In genomic region chr15:72923304-72923703, GRCh38 we compare ENCODE assay signal across 16 cellular contexts.
DNase-seq lines count a peak whose midpoint lies in the region; ATAC-seq and TF ChIP-seq lines count a peak whose summit lies in the region.
"Had no signal": no experiment of that assay in that cellular context is flagged by ENCODE, and none has a peak within 500 bp of the region (broad histone marks: within the 10 kb centered on the region; RNA-seq: fewer than 3 reads in every experiment).

No MANE protein-coding gene starts in this region.

- H3K9me3 ChIP-seq in H9 (ENCODE audit: control insufficient read depth, low read depth, low read length) (no peaks in the 10 kb centered on the region), WERI-Rb-1 (ENCODE audit: severe bottlenecking) (no peaks in the 10 kb centered on the region), lower lobe of right lung (no peaks in the 10 kb centered on the region)

- no peak overlapping the region for H2AK5ac ChIP-seq in H9 (ENCODE audit: insufficient read length, low read length)

- H3K4me1 Mint-ChIP-seq in H9: no peaks in the 10 kb centered on the region

- H3K27me3 ChIP-seq in H9 (ENCODE audit: insufficient read depth, low read length) (no peaks in the 10 kb centered on the region), WERI-Rb-1 (ENCODE audit: insufficient read depth, low read depth, severe bottlenecking) (no peaks in the 10 kb centered on the region), lower lobe of right lung (ENCODE audit: low read depth) (no peaks in the 10 kb centered on the region)

- DNase-seq in ACHN (peak; percentile 14), H9 (peak; percentile 53), WERI-Rb-1 (peak; percentile 30), iPS-NIHi7 (ENCODE audit: extremely low spot score) (peak; percentile 60), GDM1 (lab: John Stamatoyannopoulos, UW) (no peak), Ammon's horn (ENCODE audit: low spot score) (no peak), lower lobe of right lung (no peak)
- DNase-seq: Calu3; CD4-positive, CD25-positive, alpha-beta regulatory T cell; NCI-H146; NCI-H2081 treated with DMSO at 0.1 percent for 48 hours; NCI-H2227 treated with DMSO at 0.1 percent for 48 hours; NCI-H524 treated with DMSO at 0.1 percent for 48 hours; PC-3 had no signal

- H3K79me2 ChIP-seq in H9 (ENCODE audit: insufficient read depth, low read length): no peaks in the 10 kb centered on the region

- H4K91ac ChIP-seq in H9 (ENCODE audit: insufficient read length, low read depth, low read length): no peak overlapping the region

- intact Hi-C loops in lower lobe of right lung (cut with DNase I): no loop called here

- H2BK12ac ChIP-seq in H9 (ENCODE audit: insufficient read length, low read depth, low read length): no peak overlapping the region

- no peak overlapping the region for H4K8ac ChIP-seq in H9 (replicated peaks; ENCODE audit: insufficient read length, low read depth, low read length)

- no peaks in the 10 kb centered on the region for H3K9me3 Mint-ChIP-seq in H9
- H3K9me3 Mint-ChIP-seq: CD4-positive, CD25-positive, alpha-beta regulatory T cell had no signal

- ATAC-seq in GM19452 (IDR thresholded peaks at IDR 0.05; ENCODE audit: unreplicated experiment) (no peak), lower lobe of right lung (no peak)
- ATAC-seq: K562, PC-3 had no signal

- H3K4me3 Mint-ChIP-seq in H9: no peak overlapping the region
- H3K4me3 Mint-ChIP-seq: CD4-positive, CD25-positive, alpha-beta regulatory T cell had no signal

- H3K23me2 ChIP-seq in H9 (ENCODE audit: insufficient read length, low read depth, low read length, poor library complexity, severe bottlenecking): no peaks in the 10 kb centered on the region

- H3K23ac ChIP-seq in H9 (ENCODE audit: insufficient read length, low read depth, low read length): no peak overlapping the region

- H3K27ac Mint-ChIP-seq in H9: no peak overlapping the region
- H3K27ac Mint-ChIP-seq: CD4-positive, CD25-positive, alpha-beta regulatory T cell had no signal

- H3K27ac ChIP-seq in H9 (ENCODE audit: insufficient read length, low read depth, low read length): no peak overlapping the region
- H3K27ac ChIP-seq in WERI-Rb-1: no peak overlapping the region
- no peak overlapping the region for H3K27ac ChIP-seq in lower lobe of right lung

- no peak overlapping the region for H3K18ac ChIP-seq in H9 (ENCODE audit: insufficient read length, low read depth, low read length)

- no peaks in the 10 kb centered on the region for H3K79me1 ChIP-seq in H9 (ENCODE audit: insufficient read depth, low read depth, low read length, poor library complexity, severe bottlenecking)

- no peak overlapping the region for H2AFZ ChIP-seq in H9 (ENCODE audit: low read length)

- H3K36me3 Mint-ChIP-seq in H9 (ENCODE audit: insufficient read depth in 1 of 3, low read depth in 3 of 3): no peaks in the 10 kb centered on the region
- H3K36me3 Mint-ChIP-seq: CD4-positive, CD25-positive, alpha-beta regulatory T cell had no signal

- no peak overlapping the region for H3T11ph ChIP-seq in H9 (ENCODE audit: low read length)

- H3K27me3 Mint-ChIP-seq in H9 (ENCODE audit: low read depth): no peaks in the 10 kb centered on the region

- no peak overlapping the region for H2BK15ac ChIP-seq in H9 (ENCODE audit: low read depth, low read length)

- no peak overlapping the region for H2BK120ac ChIP-seq in H9 (ENCODE audit: low read depth, low read length, poor library complexity, severe bottlenecking)

- TF ChIP-seq CTCF in H9 (conservative IDR thresholded peaks at IDR 0.05) (peak; percentile 57), WERI-Rb-1 (IDR thresholded peaks at IDR 0.05; ENCODE audit: low read depth, low read length) (peak; percentile 54), lower lobe of right lung (IDR thresholded peaks at IDR 0.05) (no peak)

- H4K5ac ChIP-seq in H9 (ENCODE audit: insufficient read length, low read depth, low read length): no peak overlapping the region

- H2BK5ac ChIP-seq in H9 (ENCODE audit: insufficient read length, low read length): no peak overlapping the region

- H3K9ac ChIP-seq in H9 (ENCODE audit: extremely low read depth, insufficient read length, low read length): no peak overlapping the region

- in situ Hi-C loops in ACHN (cut with HindIII; ENCODE audit: low pct_ligation_motif_present, low pct_unique_long_range_greater_than_20kb, low sequenced_read_pairs): no loop called here

- no CpG with 5 or more reads among the region's 6 CpGs for WGBS in H9 (ENCODE audit: extremely low coverage, insufficient read length, low lambda C conversion rate)

- H3K4ac ChIP-seq in H9 (ENCODE audit: low read depth, low read length): no peak overlapping the region

- no peaks in the 10 kb centered on the region for H3K36me3 ChIP-seq in WERI-Rb-1
- no peaks in the 10 kb centered on the region for H3K36me3 ChIP-seq in lower lobe of right lung

- H3K4me3 ChIP-seq in WERI-Rb-1 (ENCODE audit: low read depth, low read length): no peak overlapping the region
- H3K4me3 ChIP-seq in lower lobe of right lung: no peak overlapping the region
- H3K4me3 ChIP-seq: K562 had no signal

- no peak overlapping the region for H3K4me2 ChIP-seq in H9 (ENCODE audit: insufficient read depth, insufficient read length, low read length)

- no peak overlapping the region for H3K14ac ChIP-seq in H9 (ENCODE audit: insufficient read depth, low read length)

- no peaks in the 10 kb centered on the region for H4K20me1 ChIP-seq in H9 (ENCODE audit: control insufficient read depth, insufficient read depth, insufficient read length)

- H3K4me1 ChIP-seq in H9 (ENCODE audit: insufficient read depth, low read length) (no peaks in the 10 kb centered on the region), lower lobe of right lung (no peaks in the 10 kb centered on the region)

- H3K56ac ChIP-seq in H9 (ENCODE audit: insufficient read length, low read depth, low read length): no peak overlapping the region

- no peak overlapping the region for H2BK20ac ChIP-seq in H9 (ENCODE audit: low read depth, low read length, poor library complexity, severe bottlenecking)

Comparison
In these comparisons a context has a peak if more than half of its experiments do, and no peak if none do; other contexts are left out.
1. DNase-seq: peak in ACHN (single experiment), H9 (single experiment), WERI-Rb-1 (single experiment) and iPS-NIHi7 (single experiment); none in GDM1 (single experiment), Ammon's horn (single experiment) and lower lobe of right lung (single experiment).